Comparison of ENCODE assay signal across 11 cellular contexts in genomic region chr6:155187994-155188706, GRCh38.
A peak's percentile ranks its signal among the peaks of the same experiment; 100 is the strongest.
DNase-seq lines count a peak whose midpoint lies in the region; ATAC-seq and TF ChIP-seq lines count a peak whose summit lies in the region.
"Had no signal": no experiment of that assay in that cellular context is flagged by ENCODE, and none has a peak within 500 bp of the region (broad histone marks: within the 10 kb centered on the region; RNA-seq: fewer than 3 reads in every experiment).

No MANE protein-coding gene starts in this region.

- H3K4me3 Mint-ChIP-seq in CD4-positive, alpha-beta memory T cell, result peak overlapping the region in 2 of 8 donors; percentile 45 to 63
- H3K4me3 Mint-ChIP-seq: naive B cell had no signal

- intact Hi-C loops in CD4-positive, alpha-beta memory T cell (cut with micrococcal nuclease), result no loop called here
- intact Hi-C loops in PC-9 (cut with micrococcal nuclease; ENCODE audit: unreplicated experiment), result loop anchor here (5.0 kb wide), 1 partner anchor 124 kb away; the partner anchor contains the start of gene TFB1M

- peaks cover 0 to 1% of the 10 kb centered on the region in 2 donors for H3K27me3 Mint-ChIP-seq in CD4-positive, alpha-beta memory T cell

- no peaks in the 10 kb centered on the region for H3K27me3 ChIP-seq in rectal smooth muscle tissue (ENCODE audit: control insufficient read depth, insufficient read depth, low read length)
- no peaks in the 10 kb centered on the region for H3K27me3 ChIP-seq in CD4-positive, alpha-beta memory T cell (ENCODE audit: insufficient read depth, low read length)
- no peaks in the 10 kb centered on the region for H3K27me3 ChIP-seq in PC-9 (ENCODE audit: insufficient read depth, low read depth)

- H3K27ac ChIP-seq in epithelial cell of prostate (peak overlapping the region; percentile 52), rectal smooth muscle tissue (ENCODE audit: low read depth, low read length) (peak overlapping the region; percentile 65), PC-9 (no peak overlapping the region)
- H3K27ac ChIP-seq in CD4-positive, alpha-beta memory T cell (ENCODE audit: low read depth, low read length), result no peak overlapping the region

- POLR2A ChIA-PET in CD4-positive, alpha-beta memory T cell (lab: Charles Lee; ENCODE audit: partially characterized antibody), result interaction anchor here (1.1 to 2.0 kb wide), 2 partner anchors 11 to 17 kb away, joined by 3 to 12 read pairs; no protein-coding TSS in a partner anchor
- POLR2A ChIA-PET in PC-9 (lab: Charles Lee; ENCODE audit: unreplicated experiment), result no interaction called here

- H3K4me1 Mint-ChIP-seq in CD4-positive, alpha-beta memory T cell, result peaks cover 18 to 42% (median 29%) of the 10 kb centered on the region in 4 donors

- no peak overlapping the region for H3K4me2 ChIP-seq in PC-9

- no peaks in the 10 kb centered on the region for H4K20me1 ChIP-seq in PC-9 (ENCODE audit: insufficient read depth)

- no peak for TF ChIP-seq CTCF in PC-9 (conservative IDR thresholded peaks at IDR 0.05)

- CTCF ChIA-PET in CD4-positive, alpha-beta memory T cell (lab: Charles Lee; ENCODE audit: partially characterized antibody), result interaction anchor here (1.0 to 2.1 kb wide), 4 partner anchors 10 to 260 kb away, joined by 3 to 11 read pairs (median 6); no protein-coding TSS in a partner anchor
- CTCF ChIA-PET in PC-9 (lab: Charles Lee), result no interaction called here

- H3K4me3 ChIP-seq in rectal smooth muscle tissue (ENCODE audit: low read length), result no peak overlapping the region
- no peak overlapping the region for H3K4me3 ChIP-seq in CD4-positive, alpha-beta memory T cell (ENCODE audit: low read length in 2 of 2)
- H3K4me3 ChIP-seq in PC-9, result no peak overlapping the region

- peaks cover 22% of the 10 kb centered on the region; the same call in 1 of the 2 replicates for H3F3A ChIP-seq in PC-9 (ENCODE audit: insufficient read depth, low read depth)

- H3K79me2 ChIP-seq in PC-9 (ENCODE audit: low read depth), result no peaks in the 10 kb centered on the region

- no peaks in the 10 kb centered on the region for H3K9me3 Mint-ChIP-seq in CD4-positive, alpha-beta memory T cell
- H3K9me3 Mint-ChIP-seq: naive B cell had no signal

- H3K36me3 Mint-ChIP-seq in CD4-positive, alpha-beta memory T cell, result no peaks in the 10 kb centered on the region
- H3K36me3 Mint-ChIP-seq: naive B cell had no signal

- H3K9ac ChIP-seq in rectal smooth muscle tissue (ENCODE audit: low read length), result no peak overlapping the region

- DNase-seq in EH (ENCODE audit: low read depth), result peak; percentile 93
- peak; percentile 80 for DNase-seq in RPMI7951 (ENCODE audit: low read depth)
- DNase-seq in epithelial cell of prostate (ENCODE audit: low read depth, low spot score), result no peak
- no peak for DNase-seq in NOMO-1 treated with DMSO at 0.1 percent for 48 hours (lab: John Stamatoyannopoulos, UW; ENCODE audit: unreplicated experiment)
- DNase-seq in CD4-positive, alpha-beta memory T cell, result no peak
- no peak for DNase-seq in PC-9
- DNase-seq: cerebellar nuclear complex, naive B cell, NCI-H748 treated with DMSO at 0.1 percent for 48 hours had no signal

- H3K9me2 ChIP-seq in PC-9 (ENCODE audit: insufficient read depth), result no peaks in the 10 kb centered on the region

- peak overlapping the region in 2 of 7 donors; percentile 22 to 43 for H3K27ac Mint-ChIP-seq in CD4-positive, alpha-beta memory T cell
- H3K27ac Mint-ChIP-seq: naive B cell had no signal

- no TSS peak for BruUV-seq in PC-9 (replicated peaks; lab: Mats Ljungman, UMichigan)

- H2AFZ ChIP-seq in PC-9, result no peak overlapping the region

- no peak for ATAC-seq in GM19395 (IDR thresholded peaks at IDR 0.05; ENCODE audit: unreplicated experiment)

- H3K9me3 ChIP-seq in CD4-positive, alpha-beta memory T cell (ENCODE audit: control insufficient read depth in 1 of 2, low read length in 2 of 2), result no peaks in the 10 kb centered on the region
- H3K9me3 ChIP-seq in PC-9 (ENCODE audit: insufficient read depth, low read depth), result no peaks in the 10 kb centered on the region

- peaks cover 34% of the 10 kb centered on the region for H3K4me1 ChIP-seq in rectal smooth muscle tissue (ENCODE audit: control insufficient read depth, insufficient read depth, low read length)
- peaks cover 30% of the 10 kb centered on the region for H3K4me1 ChIP-seq in CD4-positive, alpha-beta memory T cell (ENCODE audit: insufficient read depth, low read length)
- peaks cover 30% of the 10 kb centered on the region for H3K4me1 ChIP-seq in PC-9 (replicated peaks; ENCODE audit: insufficient read depth)

- H3K36me3 ChIP-seq in rectal smooth muscle tissue (ENCODE audit: control insufficient read depth, insufficient read depth, low read length) (no peaks in the 10 kb centered on the region), PC-9 (ENCODE audit: low read depth) (no peaks in the 10 kb centered on the region)
- no peaks in the 10 kb centered on the region for H3K36me3 ChIP-seq in CD4-positive, alpha-beta memory T cell (ENCODE audit: insufficient read depth, low read length)

Comparison
In these comparisons a context has a peak if more than half of its experiments do, and no peak if none do; other contexts are left out.
1. DNase-seq: peak in EH (single experiment) and RPMI7951 (single experiment); none in epithelial cell of prostate (single experiment), NOMO-1 treated with DMSO at 0.1 percent for 48 hours (single experiment), CD4-positive, alpha-beta memory T cell (0 of 5) and PC-9 (0 of 2).
2. H3K27ac ChIP-seq: peak in epithelial cell of prostate (single experiment) and rectal smooth muscle tissue (single experiment); none in CD4-positive, alpha-beta memory T cell (single experiment) and PC-9 (single experiment).